In genomic region chr2:25376750-25377621, GRCh38 we compare ENCODE assay signal across 1 cellular context.
TF ChIP-seq lines count a peak whose summit lies in the region.

No MANE protein-coding gene starts in this region.

TF ChIP-seq in K562, 482 proteins besides CTCF, POLR2A, EP300 and RAD21 (continued from another document and continues in another):
- no peak for TF ChIP-seq MITF (IDR thresholded peaks at IDR 0.05)
- TF ChIP-seq CEBPG (CRISPR knock-in tag; IDR thresholded peaks at IDR 0.05): no peak
- TF ChIP-seq CEBPG (tag; conservative IDR thresholded peaks at IDR 0.05 in 1 of 2, IDR thresholded peaks at IDR 0.05 in 1 of 2): no peak
- no peak for TF ChIP-seq TARDBP (IDR thresholded peaks at IDR 0.05)
- TF ChIP-seq BRD4 (IDR thresholded peaks at IDR 0.05): no peak
- no peak for TF ChIP-seq GTF2B (IDR thresholded peaks at IDR 0.05; ENCODE audit: extremely low read depth, insufficient read length)
- peak; percentile 49; the same call in 1 of the 2 replicates for TF ChIP-seq MYC (IDR thresholded peaks at IDR 0.05; ENCODE audit: low read depth, low read length)
- TF ChIP-seq MYC (CRISPR knock-in tag; IDR thresholded peaks at IDR 0.05; ENCODE audit: borderline replicate concordance, low read depth): no peak
- peak; percentile 85 for TF ChIP-seq CTBP1 (IDR thresholded peaks at IDR 0.05; ENCODE audit: borderline replicate concordance)
- no peak for TF ChIP-seq ZBTB9 (CRISPR knock-in tag; IDR thresholded peaks at IDR 0.05)
- TF ChIP-seq KHSRP (IDR thresholded peaks at IDR 0.05): no peak
- peak; percentile 52; the same call in 1 of the 2 replicates for TF ChIP-seq ATF7 (IDR thresholded peaks at IDR 0.05)
- no peak for TF ChIP-seq BDP1 (IDR thresholded peaks at IDR 0.05; ENCODE audit: insufficient read depth, insufficient read length)
- no peak for TF ChIP-seq POLR2B (IDR thresholded peaks at IDR 0.05; ENCODE audit: low read depth, partially characterized antibody)
- no peak for TF ChIP-seq SMAD2 (IDR thresholded peaks at IDR 0.05; ENCODE audit: low read depth, low read length)
- 0 out of 2 replicates have a peak, but pooled peaks have one; percentile 44 for TF ChIP-seq ARID4B (CRISPR knock-in tag; IDR thresholded peaks at IDR 0.05)
- no peak for TF ChIP-seq ZNF197 (CRISPR knock-in tag; IDR thresholded peaks at IDR 0.05; ENCODE audit: low read depth)
- no peak for TF ChIP-seq THAP12 (CRISPR knock-in tag; IDR thresholded peaks at IDR 0.05)
- TF ChIP-seq SLC30A9 (CRISPR knock-in tag; IDR thresholded peaks at IDR 0.05): no peak
- TF ChIP-seq CREM (IDR thresholded peaks at IDR 0.05; ENCODE audit: low read depth): peak; percentile 45
- no peak for TF ChIP-seq HNRNPL (IDR thresholded peaks at IDR 0.05; ENCODE audit: low read depth, low read length)
- TF ChIP-seq ATF1 (CRISPR knock-in tag; IDR thresholded peaks at IDR 0.05): no peak
- peak; percentile 45; the same call in 1 of the 2 replicates for TF ChIP-seq ATF1 (tag; IDR thresholded peaks at IDR 0.05)
- TF ChIP-seq REST (CRISPR knock-in tag; IDR thresholded peaks at IDR 0.05; ENCODE audit: low read depth): no peak
- peak; percentile 51; the same call in 1 of the 2 replicates for TF ChIP-seq RBFOX2 (IDR thresholded peaks at IDR 0.05; ENCODE audit: low read depth, low read length)
- TF ChIP-seq WHSC1 (IDR thresholded peaks at IDR 0.05; ENCODE audit: low read length): no peak
- no peak for TF ChIP-seq ERF (CRISPR knock-in tag; IDR thresholded peaks at IDR 0.05)
- TF ChIP-seq PATZ1 (CRISPR knock-in tag; IDR thresholded peaks at IDR 0.05; ENCODE audit: borderline replicate concordance): no peak
- TF ChIP-seq XRCC3 (IDR thresholded peaks at IDR 0.05): no peak
- peak in 2 of 3 experiments; percentile 28 to 67 for TF ChIP-seq YY1 (IDR thresholded peaks at IDR 0.05; ENCODE audit: borderline replicate concordance in 1 of 3, control insufficient read depth in 1 of 3, extremely low read depth in 1 of 3, insufficient read depth in 3 of 3, insufficient read length in 1 of 3, insufficient replicate concordance in 2 of 3, low read depth in 1 of 3, low read length in 2 of 3)
- TF ChIP-seq TFAP4 (CRISPR knock-in tag; IDR thresholded peaks at IDR 0.05; ENCODE audit: borderline replicate concordance): peak; percentile 67; the same call in 1 of the 2 replicates
- no peak for TF ChIP-seq RBBP5 (IDR thresholded peaks at IDR 0.05; ENCODE audit: borderline replicate concordance, insufficient read depth, low read length, poor library complexity, severe bottlenecking)
- TF ChIP-seq SMAD4 (CRISPR knock-in tag; conservative IDR thresholded peaks at IDR 0.05): peak; percentile 87
- TF ChIP-seq RAD51 (IDR thresholded peaks at IDR 0.05; ENCODE audit: borderline replicate concordance, low read depth): peak; percentile 37; the same call in 1 of the 2 replicates
- TF ChIP-seq TCF7L2 (IDR thresholded peaks at IDR 0.05; ENCODE audit: low read depth, low read length): no peak; the same call in 1 of the 2 replicates
- TF ChIP-seq VEZF1 (CRISPR knock-in tag; IDR thresholded peaks at IDR 0.05): peak; percentile 79
- TF ChIP-seq ZSCAN32 (CRISPR knock-in tag; IDR thresholded peaks at IDR 0.05): no peak
- no peak for TF ChIP-seq ZNF263 (CRISPR knock-in tag; IDR thresholded peaks at IDR 0.05; ENCODE audit: borderline replicate concordance)
- peak; percentile 80 for TF ChIP-seq CXXC5 (CRISPR knock-in tag; IDR thresholded peaks at IDR 0.05)
- no peak for TF ChIP-seq ZNF778 (CRISPR knock-in tag; IDR thresholded peaks at IDR 0.05)
- TF ChIP-seq ZNF57 (CRISPR knock-in tag; IDR thresholded peaks at IDR 0.05): no peak
- no peak for TF ChIP-seq PTBP1 (IDR thresholded peaks at IDR 0.05; ENCODE audit: low read depth, low read length)
- no peak for TF ChIP-seq KDM5B (IDR thresholded peaks at IDR 0.05; ENCODE audit: insufficient replicate concordance, low read depth, low read length)
- TF ChIP-seq MEF2D (tag; conservative IDR thresholded peaks at IDR 0.05; ENCODE audit: low read depth): peak; percentile 88
- TF ChIP-seq MTA3 (IDR thresholded peaks at IDR 0.05; ENCODE audit: borderline replicate concordance): peak; percentile 21; the same call in 1 of the 2 replicates
- no peak for TF ChIP-seq PTRF (tag; IDR thresholded peaks at IDR 0.05)
- TF ChIP-seq HOXB6 (CRISPR knock-in tag; IDR thresholded peaks at IDR 0.05; ENCODE audit: borderline replicate concordance): no peak
